In the genomic region with DNA sequence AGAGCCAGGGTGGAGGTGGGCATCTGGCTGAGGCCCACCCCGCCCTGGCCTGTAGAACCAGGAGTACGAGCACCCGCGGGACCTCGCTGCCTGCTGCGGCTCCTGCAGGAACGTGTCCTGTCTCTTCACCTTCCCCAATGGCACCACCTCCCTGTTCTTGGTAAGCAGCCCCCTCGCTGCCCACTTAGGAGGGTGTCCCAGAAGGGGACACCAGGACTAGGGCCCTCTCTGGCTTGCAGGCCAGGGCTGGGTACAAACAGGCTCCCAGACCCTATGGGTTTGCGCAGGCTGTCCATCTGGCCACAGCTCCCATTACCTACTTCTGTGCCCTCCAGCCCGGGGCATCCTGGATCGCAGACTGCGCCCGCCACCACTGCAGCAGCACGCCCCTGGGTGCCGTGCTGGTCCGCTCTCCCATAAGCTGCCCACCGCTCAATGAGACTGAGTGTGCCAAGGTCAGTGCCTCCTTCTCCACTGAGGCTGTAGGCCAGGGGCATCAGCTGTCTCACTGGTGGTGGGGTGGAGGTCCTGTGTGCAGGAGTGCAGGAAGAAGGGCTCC, we compare ENCODE assay signal across 27 cellular contexts.
"Had no signal": no experiment of that assay in that cellular context is flagged by ENCODE, and none has a peak within 500 bp of the region (broad histone marks: within the 10 kb centered on the region; RNA-seq: fewer than 3 reads in every experiment).

No MANE protein-coding gene starts in this region.

- H3K36me3 ChIP-seq: SJSA1, WERI-Rb-1 had no signal

- H3K4me1 ChIP-seq: SJSA1 had no signal

- H3K27me3 Mint-ChIP-seq: activated naive CD8-positive, alpha-beta T cell; activated naive CD8-positive, alpha-beta T cell treated with anti-CD3 and anti-CD28 coated beads, Interleukin-2, amount 50 U/mL, for 24 hours had no signal

- H3K4me3 ChIP-seq: SJSA1 had no signal

- DNase-seq: activated CD4-positive, alpha-beta T cell treated with anti-CD3 and anti-CD28 coated beads for 1 hour; activated CD4-positive, alpha-beta T cell treated with anti-CD3 and anti-CD28 coated beads for 48 hours; activated CD4-positive, alpha-beta T cell treated with anti-CD3 and anti-CD28 coated beads, Interleukin-2, amount 50 U/mL, for 48 hours; activated CD4-positive, CD25-positive, alpha-beta regulatory T cell; activated CD8-positive, alpha-beta T cell treated with anti-CD3 and anti-CD28 coated beads, Interleukin-2, amount 10 ng/mL, durations not matched to agents 7 days and 5 days; activated effector memory CD4-positive, alpha-beta T cell treated with Interleukin-2 at 50 U/mL for 16 hours; activated naive CD4-positive, alpha-beta T cell treated with anti-CD3 and anti-CD28 coated beads, Interleukin-2, amount 10 ng/mL, durations not matched to agents 7 days and 5 days; activated naive CD8-positive, alpha-beta T cell treated with anti-CD3 and anti-CD28 coated beads, Interleukin-2, amount 50 U/mL, for 24 hours; activated T-cell treated with anti-CD3 and anti-CD28 coated beads, Interleukin-2, amount 50 U/mL, for 4 hours; anterior cingulate cortex; caudate nucleus; cerebellar nuclear complex; NCI-H1105; NCI-H1417 treated with DMSO at 0.1 percent for 48 hours; NCI-H1694; NCI-H1930; NCI-H2081 treated with DMSO at 0.1 percent for 48 hours; NCI-H345; NCI-H524 treated with DMSO at 0.1 percent for 48 hours; SHP77; SW 1271; T1000; WERI-Rb-1 had no signal

- H3K27ac ChIP-seq: SJSA1, WERI-Rb-1 had no signal

- H3K9me3 ChIP-seq: SJSA1 had no signal

- H3K36me3 Mint-ChIP-seq: activated naive CD4-positive, alpha-beta T cell treated with anti-CD3 and anti-CD28 coated beads, Interleukin-2, amount 10 ng/mL, durations not matched to agents 7 days and 5 days; activated naive CD8-positive, alpha-beta T cell; brain had no signal

- H3K4me3 Mint-ChIP-seq: activated CD8-positive, alpha-beta T cell treated with anti-CD3 and anti-CD28 coated beads, Interleukin-2, amount 10 ng/mL, durations not matched to agents 7 days and 5 days; activated naive CD4-positive, alpha-beta T cell treated with anti-CD3 and anti-CD28 coated beads, Interleukin-2, amount 10 ng/mL, durations not matched to agents 7 days and 5 days; activated naive CD8-positive, alpha-beta T cell; activated naive CD8-positive, alpha-beta T cell treated with anti-CD3 and anti-CD28 coated beads, Interleukin-2, amount 50 U/mL, for 24 hours; activated T-cell treated with anti-CD3 and anti-CD28 coated beads, Interleukin-2, amount 50 U/mL, for 4 hours; brain had no signal

- H3K9me3 Mint-ChIP-seq: activated naive CD4-positive, alpha-beta T cell treated with anti-CD3 and anti-CD28 coated beads, Interleukin-2, amount 10 ng/mL, durations not matched to agents 7 days and 5 days; activated naive CD8-positive, alpha-beta T cell treated with anti-CD3 and anti-CD28 coated beads, Interleukin-2, amount 50 U/mL, for 24 hours; activated T-cell treated with anti-CD3 and anti-CD28 coated beads, Interleukin-2, amount 50 U/mL, for 4 hours; brain had no signal

- ATAC-seq: activated CD8-positive, alpha-beta T cell treated with anti-CD3 and anti-CD28 coated beads, Interleukin-2, amount 10 ng/mL, durations not matched to agents 7 days and 5 days; activated naive CD8-positive, alpha-beta T cell treated with anti-CD3 and anti-CD28 coated beads, Interleukin-2, amount 50 U/mL, for 24 hours; activated T-cell treated with anti-CD3 and anti-CD28 coated beads, Interleukin-2, amount 50 U/mL, for 4 hours; Panc1 had no signal

- H3K27ac Mint-ChIP-seq: activated CD8-positive, alpha-beta T cell treated with anti-CD3 and anti-CD28 coated beads, Interleukin-2, amount 10 ng/mL, durations not matched to agents 7 days and 5 days; activated naive CD4-positive, alpha-beta T cell treated with anti-CD3 and anti-CD28 coated beads, Interleukin-2, amount 10 ng/mL, durations not matched to agents 7 days and 5 days; activated naive CD8-positive, alpha-beta T cell; activated naive CD8-positive, alpha-beta T cell treated with anti-CD3 and anti-CD28 coated beads, Interleukin-2, amount 50 U/mL, for 24 hours; brain had no signal

- H3K4me1 Mint-ChIP-seq: activated naive CD4-positive, alpha-beta T cell treated with anti-CD3 and anti-CD28 coated beads, Interleukin-2, amount 10 ng/mL, durations not matched to agents 7 days and 5 days; activated naive CD8-positive, alpha-beta T cell treated with anti-CD3 and anti-CD28 coated beads, Interleukin-2, amount 50 U/mL, for 24 hours; brain had no signal
